Comparison of ENCODE assay signal across 8 cellular contexts in genomic region chr20:19757487-19757972, GRCh38. TPM values are rescaled to one million over a fixed set of nuclear protein-coding genes. Genes with fewer than 3 reads are reported as not detected.
A peak's percentile ranks its signal among the peaks of the same experiment; 100 is the strongest.
DNase-seq lines count a peak whose midpoint lies in the region; ATAC-seq and TF ChIP-seq lines count a peak whose summit lies in the region.

No MANE protein-coding gene starts in this region.

- DNase-seq in Ammon's horn (ENCODE audit: low spot score), result peak; percentile 49
- peak in 36 of 56 donors; percentile 17 to 76 (median 44) for DNase-seq in amygdala (lab: John Stamatoyannopoulos, UW)
- DNase-seq in right atrium auricular region (ENCODE audit: low spot score), result peak; percentile 88
- DNase-seq in prostate gland (ENCODE audit: low spot score), result peak; percentile 62
- DNase-seq in cerebellum (ENCODE audit: low spot score), result no peak

- peaks cover 25% of the 10 kb centered on the region for H3K27me3 ChIP-seq in HUES6 (ENCODE audit: control insufficient read depth, insufficient read depth, low read length)
- no peaks in the 10 kb centered on the region for H3K27me3 ChIP-seq in right atrium auricular region
- H3K27me3 ChIP-seq in prostate gland (replicated peaks; ENCODE audit: insufficient read depth), result no peaks in the 10 kb centered on the region

- H3K9ac ChIP-seq in HUES6 (ENCODE audit: low read length), result peak overlapping the region; percentile 37

- H3K9me3 ChIP-seq in HUES6 (ENCODE audit: control insufficient read depth, insufficient read depth, low read depth, low read length) (no peaks in the 10 kb centered on the region), right atrium auricular region (no peaks in the 10 kb centered on the region), prostate gland (no peaks in the 10 kb centered on the region)

- peak; percentile 19 for TF ChIP-seq POLR2A in prostate gland (IDR thresholded peaks at IDR 0.05)

- TF ChIP-seq CTCF in right atrium auricular region (IDR thresholded peaks at IDR 0.05) (no peak), prostate gland (IDR thresholded peaks at IDR 0.05) (no peak)

- H3K27ac ChIP-seq in HUES6 (ENCODE audit: low read depth, low read length) (no peak overlapping the region; the same call in 1 of the 2 replicates), right atrium auricular region (peak overlapping the region; percentile 91 to 98), prostate gland (peak overlapping the region; percentile 93 to 96)

- peaks cover 9% of the 10 kb centered on the region for H3K4me1 ChIP-seq in HUES6 (ENCODE audit: control insufficient read depth, insufficient read depth, low read length)
- H3K4me1 ChIP-seq in right atrium auricular region, result peaks cover 0 to 42% of the 10 kb centered on the region in 2 donors
- peaks cover 5% of the 10 kb centered on the region for H3K4me1 ChIP-seq in prostate gland (replicated peaks)

- 0% methylated on average over 28 of the region's 33 CpGs for WGBS in prostate gland

- H3K4me3 ChIP-seq in HUES6 (ENCODE audit: low read depth, low read length), result peak overlapping the region; percentile 94
- peak overlapping the region; percentile 61 to 86 for H3K4me3 ChIP-seq in right atrium auricular region
- H3K4me3 ChIP-seq in prostate gland, result peak overlapping the region; percentile 73 to 75

- intact Hi-C loops in prostate gland (cut with DNase I), result no loop called here

- H3K36me3 ChIP-seq in HUES6 (ENCODE audit: control insufficient read depth, insufficient read depth, low read length) (no peaks in the 10 kb centered on the region), right atrium auricular region (no peaks in the 10 kb centered on the region), prostate gland (no peaks in the 10 kb centered on the region)

- no peak for ATAC-seq in HG03521 (IDR thresholded peaks at IDR 0.05; ENCODE audit: unreplicated experiment)
- no peak for ATAC-seq in HG02885 (IDR thresholded peaks at IDR 0.05; ENCODE audit: poor library complexity, unreplicated experiment)

RNA-seq across cellular contexts. Expression of gene RIN2, which starts 0.5 kb away (rescaled TPM):
- total RNA-seq in right atrium auricular region (10 to 100 TPM; 33.1 to 56.6 TPM), prostate gland (10 to 100 TPM; 50.4 to 77.9 TPM), cerebellum (37.4 TPM)
